Comparison of ENCODE assay signal across 14 cellular contexts in the genomic region with DNA sequence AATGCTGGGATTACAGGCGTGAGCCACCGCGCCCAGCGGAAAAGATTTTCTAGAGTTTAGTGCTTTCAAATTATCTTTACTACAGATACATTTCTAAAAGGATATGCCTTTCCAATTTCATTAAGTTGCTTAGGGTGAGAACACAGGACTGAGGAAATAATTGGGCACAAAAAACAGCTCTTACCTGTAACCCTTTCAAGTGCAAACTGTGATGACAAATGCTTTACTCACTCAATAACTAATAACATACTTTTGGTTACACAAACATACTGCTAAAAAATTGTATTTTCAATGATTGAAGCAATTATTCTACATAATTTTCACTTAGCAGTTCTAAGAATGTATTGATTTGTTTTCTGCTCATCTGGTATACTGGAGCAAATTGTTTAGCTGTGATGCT. TPM values are rescaled to one million over a fixed set of nuclear protein-coding genes. Genes with fewer than 3 reads are reported as not detected.
DNase-seq lines count a peak whose midpoint lies in the region; ATAC-seq and TF ChIP-seq lines count a peak whose summit lies in the region.
"Had no signal": no experiment of that assay in that cellular context is flagged by ENCODE, and none has a peak within 500 bp of the region (broad histone marks: within the 10 kb centered on the region; RNA-seq: fewer than 3 reads in every experiment).

No MANE protein-coding gene starts in this region.

- ATAC-seq in RWPE2 (ENCODE audit: low read depth) = peak; percentile 62; the same call in 2 of the 3 replicates
- peak; percentile 69 for ATAC-seq in foreskin keratinocyte
- ATAC-seq: GM12878 had no signal

- H3K9ac ChIP-seq in GM23248 = no peak overlapping the region
- H3K9ac ChIP-seq: BLaER1 treated with 17β-estradiol and CSF1 and Interleukin-3, amounts not matched to agents 10 nM and 100 nM had no signal

- intact Hi-C loops in testis (cut with DNase I; ENCODE audit: low total_unique reads) (no loop called here), head of caudate nucleus (cut with DNase I) (no loop called here)

- H3K4me1 ChIP-seq in GM23248 (ENCODE audit: insufficient read depth) (peaks cover 35% of the 10 kb centered on the region), RWPE2 (ENCODE audit: insufficient read depth, poor library complexity, severe bottlenecking) (peaks cover 45% of the 10 kb centered on the region), foreskin keratinocyte (peaks cover 36% of the 10 kb centered on the region), testis (no peaks in the 10 kb centered on the region)
- H3K4me1 ChIP-seq: BLaER1 treated with 17β-estradiol and CSF1 and Interleukin-3, amounts not matched to agents 10 nM and 100 nM had no signal

- TF ChIP-seq CTCF in RWPE2 (IDR thresholded peaks at IDR 0.05; ENCODE audit: poor library complexity, severe bottlenecking) (no peak), foreskin keratinocyte (conservative IDR thresholded peaks at IDR 0.05) (no peak), testis (IDR thresholded peaks at IDR 0.05) (no peak)

- no peak overlapping the region for H2AFZ ChIP-seq in GM23248

- H3K4me3 ChIP-seq in GM23248 = no peak overlapping the region
- no peak overlapping the region for H3K4me3 ChIP-seq in RWPE2 (ENCODE audit: severe bottlenecking)
- H3K4me3 ChIP-seq in testis = peak overlapping the region; percentile 24 to 48
- H3K4me3 ChIP-seq: BLaER1 treated with 17β-estradiol and CSF1 and Interleukin-3, amounts not matched to agents 10 nM and 100 nM; GM12878 had no signal

- H3K27ac ChIP-seq in GM23248 (0 out of 2 replicates have a peak overlapping the region, but pooled peaks have one; percentile 13), RWPE2 (ENCODE audit: poor library complexity, severe bottlenecking) (peak overlapping the region; percentile 70), foreskin keratinocyte (peak overlapping the region; percentile 63), testis (no peak overlapping the region)
- H3K27ac ChIP-seq: BLaER1 treated with 17β-estradiol and CSF1 and Interleukin-3, amounts not matched to agents 10 nM and 100 nM had no signal

- H3K27me3 ChIP-seq in GM23248 (replicated peaks; ENCODE audit: insufficient read depth) (no peaks in the 10 kb centered on the region), RWPE2 (ENCODE audit: insufficient read depth, poor library complexity, severe bottlenecking) (no peaks in the 10 kb centered on the region), foreskin keratinocyte (no peaks in the 10 kb centered on the region), testis (no peaks in the 10 kb centered on the region)
- H3K27me3 ChIP-seq: BLaER1 treated with 17β-estradiol and CSF1 and Interleukin-3, amounts not matched to agents 10 nM and 100 nM had no signal

- no peak for TF ChIP-seq POLR2A in testis (IDR thresholded peaks at IDR 0.05)

- peaks cover 25% of the 10 kb centered on the region; the same call in 1 of the 2 replicates for H3F3A ChIP-seq in GM23248 (ENCODE audit: insufficient read depth)

- in situ Hi-C loops in GM23248 (cut with MboI) = no loop called here

- H3K4me2 ChIP-seq in GM23248 (ENCODE audit: unreplicated experiment) = peak overlapping the region; percentile 25
- H3K4me2 ChIP-seq: BLaER1 treated with 17β-estradiol and CSF1 and Interleukin-3, amounts not matched to agents 10 nM and 100 nM had no signal

- no peak for DNase-seq in GM23248
- no peak for DNase-seq in RWPE2 (ENCODE audit: low spot score)
- no peak for DNase-seq in foreskin keratinocyte
- no peak for DNase-seq in testis
- DNase-seq in head of caudate nucleus = no peak
- DNase-seq in A172 (ENCODE audit: low spot score) = no peak
- DNase-seq in Ammon's horn (ENCODE audit: low spot score) = no peak
- DNase-seq: AML-193; Calu3; CD4-positive, alpha-beta T cell; DMS 273 treated with DMSO at 0.1 percent for 48 hours; H7 had no signal

- no peaks in the 10 kb centered on the region for H4K20me1 ChIP-seq in GM23248 (ENCODE audit: insufficient read depth)
- H4K20me1 ChIP-seq: BLaER1 treated with 17β-estradiol and CSF1 and Interleukin-3, amounts not matched to agents 10 nM and 100 nM had no signal

- 96 to 100% methylated on average over 4 of the region's 4 CpGs for WGBS in GM23248 (ENCODE audit: low coverage in 1 of 2, low lambda C conversion rate in 2 of 2, missing lambda C conversion rate in 2 of 2), 2 experiments
- WGBS in testis, 2 donors = 69 to 83% methylated on average over 4 of the region's 4 CpGs

- H3K36me3 ChIP-seq in GM23248 (ENCODE audit: low read depth) (no peaks in the 10 kb centered on the region), RWPE2 (ENCODE audit: low read depth) (no peaks in the 10 kb centered on the region), testis (ENCODE audit: low read depth, missing control alignments) (no peaks in the 10 kb centered on the region)
- H3K36me3 ChIP-seq: BLaER1 treated with 17β-estradiol and CSF1 and Interleukin-3, amounts not matched to agents 10 nM and 100 nM had no signal

- H3K9me2 ChIP-seq in GM23248 (ENCODE audit: insufficient read depth) = no peaks in the 10 kb centered on the region

- H3K9me3 ChIP-seq in GM23248 (ENCODE audit: low read depth) (no peaks in the 10 kb centered on the region), RWPE2 (ENCODE audit: severe bottlenecking) (no peaks in the 10 kb centered on the region), testis (no peaks in the 10 kb centered on the region)
- H3K9me3 ChIP-seq: BLaER1 treated with 17β-estradiol and CSF1 and Interleukin-3, amounts not matched to agents 10 nM and 100 nM had no signal

- no peaks in the 10 kb centered on the region for H3K79me2 ChIP-seq in GM23248 (ENCODE audit: insufficient read depth)

RNA-seq across cellular contexts. Expression of a gene that starts 40.2 kb away (rescaled TPM):
- 14.5 and 17.9 TPM in 2 replicates for total RNA-seq in GM23248 (2014; rRNA removed; shearing (Covaris generic))
- polyA plus RNA-seq in GM23248 (2016; fragmentation: Nextera tagmentation; extraction: Ambion mirVana) = 30.5 and 30.6 TPM in 2 replicates
- total RNA-seq in foreskin keratinocyte = 166 and 202 TPM in 2 replicates
- 58.4 and 88.0 TPM in 2 replicates for polyA plus RNA-seq in foreskin keratinocyte
- 100 to 1,000 TPM; 138 to 146 TPM for total RNA-seq in testis
- 156 TPM for polyA plus RNA-seq in testis (ENCODE audit: insufficient read depth, low read depth, low replicate concordance)
- 17.9 and 26.4 TPM in 2 replicates for total RNA-seq in A172 (2014; rRNA removed; shearing (Covaris generic))

RNA-seq across cellular contexts. Expression of a gene that starts 56.8 kb away (rescaled TPM):
- 6.3 and 15.8 TPM in 2 replicates for total RNA-seq in GM23248 (2014; rRNA removed; shearing (Covaris generic))
- polyA plus RNA-seq in GM23248 (2016; fragmentation: Nextera tagmentation; extraction: Ambion mirVana) = 8.7 and 9.6 TPM in 2 replicates
- total RNA-seq in foreskin keratinocyte = 24.3 and 34.4 TPM in 2 replicates
- polyA plus RNA-seq in foreskin keratinocyte = 10.8 and 12.3 TPM in 2 replicates
- 10 to 100 TPM; 16.8 to 26.5 TPM for total RNA-seq in testis
- 7.7 TPM for polyA plus RNA-seq in testis (ENCODE audit: insufficient read depth, low read depth, low replicate concordance)
- 11.5 and 13.8 TPM in 2 replicates for total RNA-seq in A172 (2014; rRNA removed; shearing (Covaris generic))

Comparison
In these comparisons a context has a peak if more than half of its experiments do, and no peak if none do; other contexts are left out.
1. H3K27ac ChIP-seq: peak in GM23248 (single experiment), RWPE2 (single experiment) and foreskin keratinocyte (single experiment); none in testis (0 of 2).
2. H3K4me3 ChIP-seq: peak in testis (2 of 2); none in GM23248 (single experiment) and RWPE2 (single experiment).